ENCODE assay signal across 8 cellular contexts in the genomic region with DNA sequence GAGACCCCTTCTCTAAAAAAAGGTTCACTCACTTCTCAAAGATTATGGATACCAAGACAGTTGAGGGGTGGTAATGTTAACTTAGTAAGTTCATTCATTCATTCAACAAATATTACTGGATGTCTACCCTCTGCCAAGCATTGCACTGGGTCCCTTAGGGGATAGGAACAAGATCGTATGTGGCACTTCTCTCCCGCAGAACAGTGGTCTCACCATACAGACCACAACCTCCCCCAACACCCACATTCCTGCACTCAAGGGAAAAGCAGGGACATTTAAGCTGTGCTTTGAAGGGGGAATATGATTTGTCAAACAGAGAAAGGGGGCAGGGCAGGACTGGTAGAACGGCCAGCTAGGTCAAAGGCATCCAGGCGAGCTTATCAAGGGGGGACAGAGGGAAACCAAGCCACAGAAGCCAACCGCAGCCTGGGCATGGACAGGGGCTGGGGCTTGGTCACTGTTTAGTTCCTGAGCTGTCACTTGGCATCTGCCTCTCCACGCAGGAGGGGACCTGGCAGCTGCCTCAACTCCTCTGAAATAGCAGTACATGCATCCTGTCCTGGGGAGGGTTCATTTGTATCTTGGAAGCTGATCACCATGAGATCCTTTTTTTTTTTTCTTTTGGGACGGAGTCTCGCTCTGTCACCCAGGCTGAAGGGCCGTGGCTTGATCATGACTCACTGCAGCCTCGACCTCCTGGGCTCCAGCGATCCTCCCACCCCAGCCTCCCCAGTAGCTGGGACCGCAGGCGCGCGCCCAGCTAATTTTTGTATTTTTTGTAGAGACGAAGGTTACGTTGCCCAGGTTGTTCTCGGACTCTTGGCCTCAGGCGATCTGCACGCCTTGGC. TPM values are rescaled to one million over a fixed set of nuclear protein-coding genes. Genes with fewer than 3 reads are reported as not detected.
DNase-seq lines count a peak whose midpoint lies in the region; ATAC-seq and TF ChIP-seq lines count a peak whose summit lies in the region.

No MANE protein-coding gene starts in this region.

- CTCF ChIA-PET in activated naive CD4-positive, alpha-beta T cell treated with anti-CD3 and anti-CD28 coated beads, Interleukin-2, amount 10 ng/mL, durations not matched to agents 7 days and 5 days (lab: Charles Lee): interaction anchor here (0.9 to 1.7 kb wide), 4 partner anchors 12 to 82 kb away, joined by 3 to 13 read pairs (median 6); no protein-coding TSS in a partner anchor

- H3K27me3 ChIP-seq in upper lobe of left lung: peaks cover 0 to 3% (median 0%) of the 10 kb centered on the region in 4 donors

- no peaks in the 10 kb centered on the region for H3K36me3 ChIP-seq in upper lobe of left lung

- peaks cover 84% of the 10 kb centered on the region for H3K27me3 Mint-ChIP-seq in activated naive CD4-positive, alpha-beta T cell treated with anti-CD3 and anti-CD28 coated beads, Interleukin-2, amount 10 ng/mL, durations not matched to agents 7 days and 5 days
- H3K27me3 Mint-ChIP-seq in activated T-helper 2 cell treated with anti-CD3 and anti-CD28 coated beads, Interferon-gamma antibody, Interleukin-2, Interleukin-4, amounts not matched to agents 10 μg/mL and 5 μg/mL and 100 μg/mL, durations not matched to agents 14 hours and 24 hours and 36 hours (ENCODE audit: low read depth): peaks cover 34% of the 10 kb centered on the region

- peak overlapping the region; percentile 76 for H3K4me3 Mint-ChIP-seq in activated naive CD4-positive, alpha-beta T cell treated with anti-CD3 and anti-CD28 coated beads, Interleukin-2, amount 10 ng/mL, durations not matched to agents 7 days and 5 days
- peak overlapping the region; percentile 81 for H3K4me3 Mint-ChIP-seq in activated T-helper 2 cell treated with anti-CD3 and anti-CD28 coated beads, Interferon-gamma antibody, Interleukin-2, Interleukin-4, amounts not matched to agents 10 μg/mL and 5 μg/mL and 100 μg/mL, durations not matched to agents 14 hours and 24 hours and 36 hours (ENCODE audit: low read depth)

- peaks cover 16% of the 10 kb centered on the region for H3K4me1 Mint-ChIP-seq in activated naive CD4-positive, alpha-beta T cell treated with anti-CD3 and anti-CD28 coated beads, Interleukin-2, amount 10 ng/mL, durations not matched to agents 7 days and 5 days
- H3K4me1 Mint-ChIP-seq in activated T-helper 2 cell treated with anti-CD3 and anti-CD28 coated beads, Interferon-gamma antibody, Interleukin-2, Interleukin-4, amounts not matched to agents 10 μg/mL and 5 μg/mL and 100 μg/mL, durations not matched to agents 14 hours and 24 hours and 36 hours (ENCODE audit: low read depth): peaks cover 12% of the 10 kb centered on the region

- ATAC-seq in upper lobe of left lung (ENCODE audit: low FRiP score in 2 of 2) (no peak), HG03442 (IDR thresholded peaks at IDR 0.05; ENCODE audit: unreplicated experiment) (no peak), HG03097 (IDR thresholded peaks at IDR 0.05; ENCODE audit: low FRiP score, unreplicated experiment) (no peak)

- no peak for TF ChIP-seq CTCF in upper lobe of left lung (IDR thresholded peaks at IDR 0.05)

- WGBS in upper lobe of left lung, 2 donors: 44 to 46% methylated on average over 20 of the region's 20 CpGs

- H3K9me3 ChIP-seq in upper lobe of left lung: no peaks in the 10 kb centered on the region

- H3K9me3 Mint-ChIP-seq in activated naive CD4-positive, alpha-beta T cell treated with anti-CD3 and anti-CD28 coated beads, Interleukin-2, amount 10 ng/mL, durations not matched to agents 7 days and 5 days: no peaks in the 10 kb centered on the region
- H3K9me3 Mint-ChIP-seq in activated T-helper 2 cell treated with anti-CD3 and anti-CD28 coated beads, Interferon-gamma antibody, Interleukin-2, Interleukin-4, amounts not matched to agents 10 μg/mL and 5 μg/mL and 100 μg/mL, durations not matched to agents 14 hours and 24 hours and 36 hours: no peaks in the 10 kb centered on the region

- no peak for TF ChIP-seq POLR2A in upper lobe of left lung (IDR thresholded peaks at IDR 0.05)

- no peak for DNase-seq in activated naive CD4-positive, alpha-beta T cell treated with anti-CD3 and anti-CD28 coated beads, Interleukin-2, amount 10 ng/mL, durations not matched to agents 7 days and 5 days
- DNase-seq in activated naive CD4-positive, alpha-beta T cell treated with anti-CD3 and anti-CD28 coated beads, Interleukin-2, amount 50 U/mL, for 16 hours: no peak
- DNase-seq in activated T-helper 2 cell treated with anti-CD3 and anti-CD28 coated beads, Interferon-gamma antibody, Interleukin-2, Interleukin-4, amounts not matched to agents 10 μg/mL and 5 μg/mL and 100 μg/mL, durations not matched to agents 14 hours and 24 hours and 36 hours (ENCODE audit: low spot score): no peak
- DNase-seq in kidney tubule cell (ENCODE audit: low spot score) (peak; percentile 39), upper lobe of left lung (no peak), A172 (ENCODE audit: low spot score) (no peak)

- H3K27ac ChIP-seq in upper lobe of left lung: peak overlapping the region in 2 of 4 donors; percentile 10 to 92

- peaks cover 12 to 29% (median 19%) of the 10 kb centered on the region in 4 donors for H3K4me1 ChIP-seq in upper lobe of left lung

- H3K27ac Mint-ChIP-seq in activated naive CD4-positive, alpha-beta T cell treated with anti-CD3 and anti-CD28 coated beads, Interleukin-2, amount 10 ng/mL, durations not matched to agents 7 days and 5 days: no peak overlapping the region
- no peak overlapping the region for H3K27ac Mint-ChIP-seq in activated T-helper 2 cell treated with anti-CD3 and anti-CD28 coated beads, Interferon-gamma antibody, Interleukin-2, Interleukin-4, amounts not matched to agents 10 μg/mL and 5 μg/mL and 100 μg/mL, durations not matched to agents 14 hours and 24 hours and 36 hours

- intact Hi-C loops in activated T-helper 2 cell treated with anti-CD3 and anti-CD28 coated beads, Interferon-gamma antibody, Interleukin-2, Interleukin-4, amounts not matched to agents 10 μg/mL and 5 μg/mL and 100 μg/mL, durations not matched to agents 14 hours and 24 hours and 36 hours (cut with micrococcal nuclease): no loop called here

- H3K4me3 ChIP-seq in upper lobe of left lung: peak overlapping the region in 3 of 4 donors; percentile 89 to 97 (median 90)

- no peaks in the 10 kb centered on the region for H3K36me3 Mint-ChIP-seq in activated naive CD4-positive, alpha-beta T cell treated with anti-CD3 and anti-CD28 coated beads, Interleukin-2, amount 10 ng/mL, durations not matched to agents 7 days and 5 days
- H3K36me3 Mint-ChIP-seq in activated T-helper 2 cell treated with anti-CD3 and anti-CD28 coated beads, Interferon-gamma antibody, Interleukin-2, Interleukin-4, amounts not matched to agents 10 μg/mL and 5 μg/mL and 100 μg/mL, durations not matched to agents 14 hours and 24 hours and 36 hours (ENCODE audit: low read depth): no peaks in the 10 kb centered on the region

- no peak for TF ChIP-seq EP300 in upper lobe of left lung (IDR thresholded peaks at IDR 0.05)

RNA-seq across cellular contexts. Expression of a gene that starts 0.9 kb away (rescaled TPM):
- total RNA-seq in activated T-helper 2 cell treated with anti-CD3 and anti-CD28 coated beads, Interferon-gamma antibody, Interleukin-2, Interleukin-4, amounts not matched to agents 10 μg/mL and 5 μg/mL and 100 μg/mL, durations not matched to agents 14 hours and 24 hours and 36 hours: 2.1 and 2.7 TPM in 2 replicates
- 10 to 100 TPM; 12.1 to 55.5 (median 24.8) TPM for total RNA-seq in upper lobe of left lung
- 43.9 and 47.4 TPM in 2 replicates for total RNA-seq in A172 (2014; rRNA removed; shearing (Covaris generic))

RNA-seq across cellular contexts. Expression of a gene that starts 34.1 kb away (rescaled TPM):
- total RNA-seq in activated T-helper 2 cell treated with anti-CD3 and anti-CD28 coated beads, Interferon-gamma antibody, Interleukin-2, Interleukin-4, amounts not matched to agents 10 μg/mL and 5 μg/mL and 100 μg/mL, durations not matched to agents 14 hours and 24 hours and 36 hours: 82.9 and 85.2 TPM in 2 replicates
- total RNA-seq in upper lobe of left lung: 10 to 100 TPM in 5 of 6 donors, 1 to 10 TPM in 1; 9.5 to 19.4 (median 14.0) TPM
- total RNA-seq in A172 (2014; rRNA removed; shearing (Covaris generic)): 99.1 and 138 TPM in 2 replicates
